Comparison of ENCODE assay signal across 15 cellular contexts in genomic region chr2:98559581-98559980, GRCh38. TPM values are rescaled to one million over a fixed set of nuclear protein-coding genes. Genes with fewer than 3 reads are reported as not detected.
A peak's percentile ranks its signal among the peaks of the same experiment; 100 is the strongest.
DNase-seq lines count a peak whose midpoint lies in the region; ATAC-seq, FAIRE-seq and TF ChIP-seq lines count a peak whose summit lies in the region.
"Had no signal": no experiment of that assay in that cellular context is flagged by ENCODE, and none has a peak within 500 bp of the region (broad histone marks: within the 10 kb centered on the region; RNA-seq: fewer than 3 reads in every experiment).

No MANE protein-coding gene starts in this region.

- H3K4me3 Mint-ChIP-seq in activated CD4-positive, alpha-beta T cell treated with anti-CD3 and anti-CD28 coated beads for 36 hours, result no peak overlapping the region
- H3K4me3 Mint-ChIP-seq in chondrocyte (ENCODE audit: unreplicated experiment) (no peak overlapping the region), neural progenitor cell (no peak overlapping the region)

- CTCF ChIA-PET in activated CD4-positive, alpha-beta T cell treated with anti-CD3 and anti-CD28 coated beads for 36 hours (lab: Charles Lee), result interaction anchor here (0.9 to 3.1 kb wide), 5 partner anchors 9 to 149 kb away, joined by 3 to 22 read pairs (median 3); no protein-coding TSS in a partner anchor

- H3K27me3 ChIP-seq in neural progenitor cell, result no peaks in the 10 kb centered on the region
- no peaks in the 10 kb centered on the region for H3K27me3 ChIP-seq in upper lobe of left lung
- H3K27me3 ChIP-seq: cardiac muscle cell had no signal

- intact Hi-C loops in activated CD4-positive, alpha-beta T cell treated with anti-CD3 and anti-CD28 coated beads for 36 hours (cut with DNase I, micrococcal nuclease), result no loop called here
- intact Hi-C loops in left colon (cut with DNase I, micrococcal nuclease), result no loop called here

- TF ChIP-seq POLR2A in upper lobe of left lung (IDR thresholded peaks at IDR 0.05), result no peak

- TF ChIP-seq EP300 in upper lobe of left lung (IDR thresholded peaks at IDR 0.05), result no peak

- H3K9me3 Mint-ChIP-seq in activated CD4-positive, alpha-beta T cell treated with anti-CD3 and anti-CD28 coated beads for 36 hours (ENCODE audit: low read depth), result no peaks in the 10 kb centered on the region
- H3K9me3 Mint-ChIP-seq in chondrocyte (ENCODE audit: low read depth) (no peaks in the 10 kb centered on the region), neural progenitor cell (no peaks in the 10 kb centered on the region)
- H3K9me3 Mint-ChIP-seq: activated T-helper 2 cell treated with anti-CD3 and anti-CD28 coated beads, Interferon-gamma antibody, Interleukin-2, Interleukin-4, amounts not matched to agents 10 μg/mL and 5 μg/mL and 100 μg/mL, durations not matched to agents 14 hours and 24 hours and 36 hours had no signal

- H3K79me2 ChIP-seq in neural progenitor cell (ENCODE audit: low read depth), result no peaks in the 10 kb centered on the region

- peaks cover 18% of the 10 kb centered on the region for H3K4me1 Mint-ChIP-seq in activated CD4-positive, alpha-beta T cell treated with anti-CD3 and anti-CD28 coated beads for 36 hours
- peaks cover 43% of the 10 kb centered on the region for H3K4me1 Mint-ChIP-seq in chondrocyte (ENCODE audit: low read depth)
- H3K4me1 Mint-ChIP-seq in neural progenitor cell, result no peaks in the 10 kb centered on the region

- H3K36me3 ChIP-seq in neural progenitor cell, result no peaks in the 10 kb centered on the region
- H3K36me3 ChIP-seq in upper lobe of left lung, result peaks cover 0 to 72% (median 37%) of the 10 kb centered on the region in 4 donors
- H3K36me3 ChIP-seq: cardiac muscle cell had no signal

- H3K9me3 ChIP-seq in neural progenitor cell (ENCODE audit: low read depth) (no peaks in the 10 kb centered on the region), upper lobe of left lung (no peaks in the 10 kb centered on the region)

- H3K36me3 Mint-ChIP-seq in activated CD4-positive, alpha-beta T cell treated with anti-CD3 and anti-CD28 coated beads for 36 hours (ENCODE audit: low read depth), result peaks cover 20% of the 10 kb centered on the region
- H3K36me3 Mint-ChIP-seq in chondrocyte (ENCODE audit: low read depth) (peaks cover 17% of the 10 kb centered on the region), neural progenitor cell (peaks cover 15% of the 10 kb centered on the region)

- no peaks in the 10 kb centered on the region for H4K20me1 ChIP-seq in neural progenitor cell (ENCODE audit: low read depth)

- no peak for ATAC-seq in activated CD4-positive, alpha-beta T cell treated with anti-CD3 and anti-CD28 coated beads for 36 hours
- ATAC-seq in left colon, result no peak
- no peak for ATAC-seq in upper lobe of left lung (ENCODE audit: low FRiP score in 2 of 2)

- no peak overlapping the region for H2AFZ ChIP-seq in neural progenitor cell (replicated peaks)

- no peaks in the 10 kb centered on the region for H3K27me3 Mint-ChIP-seq in activated CD4-positive, alpha-beta T cell treated with anti-CD3 and anti-CD28 coated beads for 36 hours
- H3K27me3 Mint-ChIP-seq in chondrocyte (ENCODE audit: low read depth) (no peaks in the 10 kb centered on the region), neural progenitor cell (ENCODE audit: insufficient read depth, low read depth) (peaks cover 2% of the 10 kb centered on the region)

- H3K9ac ChIP-seq in neural progenitor cell, result no peak overlapping the region

- no peak overlapping the region for H3K4me2 ChIP-seq in neural progenitor cell

- H3K4me1 ChIP-seq in neural progenitor cell (no peaks in the 10 kb centered on the region), upper lobe of left lung (peaks cover 0 to 4% (median 0%) of the 10 kb centered on the region in 4 donors)

- no peak for DNase-seq in activated CD4-positive, alpha-beta T cell treated with anti-CD3 and anti-CD28 coated beads for 36 hours
- DNase-seq in activated CD4-positive, alpha-beta T cell treated with anti-CD3 and anti-CD28 coated beads, Interleukin-2, amount 50 U/mL, for 1 hour, result no peak
- peak; percentile 42 for DNase-seq in Jurkat, Clone E6-1 (ENCODE audit: low read depth, low spot score)
- no peak for DNase-seq in chondrocyte (ENCODE audit: low spot score)
- no peak for DNase-seq in neural progenitor cell (ENCODE audit: low spot score)
- DNase-seq in urothelium cell line (ENCODE audit: low spot score), result no peak
- no peak for DNase-seq in left colon
- DNase-seq in upper lobe of left lung, result no peak
- DNase-seq: NCI-H1105 treated with DMSO at 0.1 percent for 48 hours, NCI-H526, WERI-Rb-1 had no signal

- TF ChIP-seq CTCF in chondrocyte (IDR thresholded peaks at IDR 0.05), result no peak
- TF ChIP-seq CTCF in neural progenitor cell (IDR thresholded peaks at IDR 0.05), result no peak
- TF ChIP-seq CTCF in upper lobe of left lung (IDR thresholded peaks at IDR 0.05), result no peak

- no peak overlapping the region for H3K4me3 ChIP-seq in Jurkat, Clone E6-1 (ENCODE audit: low read length)
- H3K4me3 ChIP-seq in neural progenitor cell, result no peak overlapping the region
- H3K4me3 ChIP-seq in upper lobe of left lung, result no peak overlapping the region
- H3K4me3 ChIP-seq: cardiac muscle cell, skin epidermis had no signal

- POLR2A ChIA-PET in activated CD4-positive, alpha-beta T cell treated with anti-CD3 and anti-CD28 coated beads for 36 hours (lab: Charles Lee), result interaction anchor here (0.6 kb wide), 1 partner anchor 47 kb away, joined by 3 read pairs; no protein-coding TSS in a partner anchor

- no peaks in the 10 kb centered on the region for H3F3A ChIP-seq in neural progenitor cell (ENCODE audit: low read depth)

- peak overlapping the region; percentile 53 for H3K27ac Mint-ChIP-seq in activated CD4-positive, alpha-beta T cell treated with anti-CD3 and anti-CD28 coated beads for 36 hours
- H3K27ac Mint-ChIP-seq in chondrocyte (ENCODE audit: unreplicated experiment), result peak overlapping the region; percentile 71
- peak overlapping the region; percentile 7 for H3K27ac Mint-ChIP-seq in neural progenitor cell
- H3K27ac Mint-ChIP-seq: activated T-helper 2 cell treated with anti-CD3 and anti-CD28 coated beads, Interferon-gamma antibody, Interleukin-2, Interleukin-4, amounts not matched to agents 10 μg/mL and 5 μg/mL and 100 μg/mL, durations not matched to agents 14 hours and 24 hours and 36 hours had no signal

- FAIRE-seq in urothelium cell line (lab: Jason Lieb, UNC), result no peak
- FAIRE-seq: H1 had no signal

- H3K27ac ChIP-seq in neural progenitor cell (no peak overlapping the region), upper lobe of left lung (no peak overlapping the region)
- H3K27ac ChIP-seq: cardiac muscle cell, skin epidermis, WERI-Rb-1 had no signal

- WGBS in upper lobe of left lung, 2 donors, result 75 to 79% methylated on average over 3 of the region's 3 CpGs

RNA-seq across cellular contexts. Expression of gene COA5, which starts 48.7 kb away (rescaled TPM):
- total RNA-seq in activated CD4-positive, alpha-beta T cell treated with anti-CD3 and anti-CD28 coated beads for 36 hours, result 10 to 100 TPM; 17.7 to 33.2 TPM
- 41.6 TPM for polyA plus RNA-seq in Jurkat, Clone E6-1 (2012; ENCODE audit: insufficient read depth, insufficient read length)
- total RNA-seq in chondrocyte (16.7 to 25.9 TPM (median 19.4 TPM) in 3 replicates), neural progenitor cell (ENCODE audit: low replicate concordance) (62.3 and 110 TPM in 2 replicates), left colon (10 to 100 TPM; 20.3 to 23.6 TPM), upper lobe of left lung (10 to 100 TPM; 22.8 to 37.7 (median 27.0) TPM)

RNA-seq across cellular contexts. Expression of gene UNC50, which starts 48.8 kb away (rescaled TPM):
- total RNA-seq in activated CD4-positive, alpha-beta T cell treated with anti-CD3 and anti-CD28 coated beads for 36 hours, result 10 to 100 TPM; 21.1 to 31.4 TPM
- 44.8 TPM for polyA plus RNA-seq in Jurkat, Clone E6-1 (2012; ENCODE audit: insufficient read depth, insufficient read length)
- total RNA-seq in chondrocyte (41.8 to 49.9 TPM (median 43.5 TPM) in 3 replicates), neural progenitor cell (ENCODE audit: low replicate concordance) (54.4 and 74.6 TPM in 2 replicates), left colon (10 to 100 TPM; 33.0 to 36.5 TPM), upper lobe of left lung (10 to 100 TPM; 28.3 to 65.2 (median 44.6) TPM)

Comparison
In these comparisons a context has a peak if more than half of its experiments do, and no peak if none do; other contexts are left out.
1. H3K27ac Mint-ChIP-seq: peak in every context shown above with its lines; median percentile 71 in chondrocyte; 53 in activated CD4-positive, alpha-beta T cell treated with anti-CD3 and anti-CD28 coated beads for 36 hours; 7 in neural progenitor cell.